In the genomic region with DNA sequence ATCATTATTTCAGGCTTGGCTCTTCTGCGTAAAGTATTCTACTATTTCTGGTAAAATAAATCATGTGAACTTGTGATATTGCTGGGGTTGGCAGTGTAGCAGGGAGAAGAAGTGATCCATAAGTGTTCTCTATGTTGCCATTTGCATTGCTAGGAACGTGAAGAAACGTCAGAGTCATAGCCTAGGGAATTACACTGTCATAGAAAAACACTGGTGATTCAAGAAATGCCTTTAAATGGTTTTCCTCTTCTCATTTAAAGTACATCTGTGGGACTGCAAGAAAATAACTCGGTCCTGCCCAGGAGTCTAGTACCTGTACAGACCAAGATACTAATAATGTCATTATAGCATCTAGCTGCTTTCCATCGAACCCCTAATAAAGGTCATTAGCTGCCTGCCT, we compare ENCODE assay signal across 15 cellular contexts.
DNase-seq lines count a peak whose midpoint lies in the region; ATAC-seq and TF ChIP-seq lines count a peak whose summit lies in the region.
"Had no signal": no experiment of that assay in that cellular context is flagged by ENCODE, and none has a peak within 500 bp of the region (broad histone marks: within the 10 kb centered on the region; RNA-seq: fewer than 3 reads in every experiment).

No MANE protein-coding gene starts in this region.

- no peak overlapping the region for H2AFZ ChIP-seq in GM23338
- no peak overlapping the region for H2AFZ ChIP-seq in neural cell (ENCODE audit: low read depth, low read length)

- peak overlapping the region; percentile 63 for H3K9ac ChIP-seq in neural cell (ENCODE audit: low read length)
- H3K9ac ChIP-seq: BLaER1 treated with 17β-estradiol and CSF1 and Interleukin-3, amounts not matched to agents 10 nM and 100 nM had no signal

- H3K27me3 Mint-ChIP-seq in GM23338 (ENCODE audit: insufficient read depth, low read depth, poor library complexity) (no peaks in the 10 kb centered on the region), WTC11 (ENCODE audit: low read depth) (no peaks in the 10 kb centered on the region)
- H3K27me3 Mint-ChIP-seq: B cell had no signal

- peaks cover 54% of the 10 kb centered on the region for H3K79me2 ChIP-seq in GM23338 (replicated peaks; ENCODE audit: insufficient read depth)
- peaks cover 56% of the 10 kb centered on the region for H3K79me2 ChIP-seq in neural cell (replicated peaks; ENCODE audit: insufficient read depth, low read length)

- no peaks in the 10 kb centered on the region for H3K9me3 ChIP-seq in neural cell (ENCODE audit: low read length)
- H3K9me3 ChIP-seq: BLaER1 treated with 17β-estradiol and CSF1 and Interleukin-3, amounts not matched to agents 10 nM and 100 nM had no signal

- no peak for ATAC-seq in GM23338
- ATAC-seq in WTC11, result no peak
- ATAC-seq in HG02981 (IDR thresholded peaks at IDR 0.05; ENCODE audit: unreplicated experiment), result no peak
- ATAC-seq: CD8-positive, alpha-beta T cell; HCT116; HepG2 had no signal

- peaks cover 58% of the 10 kb centered on the region for H3K4me1 Mint-ChIP-seq in GM23338
- H3K4me1 Mint-ChIP-seq in WTC11, result peaks cover 57% of the 10 kb centered on the region

- peak overlapping the region; percentile 73 for H3K27ac Mint-ChIP-seq in GM23338
- H3K27ac Mint-ChIP-seq in WTC11, result 0 out of 2 replicates have a peak overlapping the region, but pooled peaks have one; percentile 28
- H3K27ac Mint-ChIP-seq: B cell; CD8-positive, alpha-beta T cell had no signal

- TF ChIP-seq RAD21 in neural cell (conservative IDR thresholded peaks at IDR 0.05), result no peak

- H4K20me1 ChIP-seq in GM23338 (replicated peaks; ENCODE audit: insufficient read depth) (no peaks in the 10 kb centered on the region), neural cell (ENCODE audit: insufficient read depth) (no peaks in the 10 kb centered on the region)

- H3K4me2 ChIP-seq in GM23338 (no peak overlapping the region), neural cell (ENCODE audit: low read length) (peak overlapping the region; percentile 68)
- H3K4me2 ChIP-seq: BLaER1 treated with 17β-estradiol and CSF1 and Interleukin-3, amounts not matched to agents 10 nM and 100 nM had no signal

- H3K4me3 ChIP-seq in GM23338 (no peak overlapping the region), neural cell (ENCODE audit: low read length) (peak overlapping the region; percentile 45)
- H3K4me3 ChIP-seq: BLaER1 treated with 17β-estradiol and CSF1 and Interleukin-3, amounts not matched to agents 10 nM and 100 nM had no signal

- H3K9me2 ChIP-seq in GM23338 (ENCODE audit: insufficient read depth) (no peaks in the 10 kb centered on the region), neural cell (ENCODE audit: insufficient read depth, low read length) (no peaks in the 10 kb centered on the region)

- H3K4me3 Mint-ChIP-seq in GM23338, result no peak overlapping the region
- H3K4me3 Mint-ChIP-seq in WTC11, result no peak overlapping the region
- H3K4me3 Mint-ChIP-seq: B cell; CD8-positive, alpha-beta T cell had no signal

- H3K27ac ChIP-seq in GM23338 (ENCODE audit: low read depth), result no peak overlapping the region
- peak overlapping the region; percentile 96 for H3K27ac ChIP-seq in neural cell (ENCODE audit: low read length)
- H3K27ac ChIP-seq: BLaER1 treated with 17β-estradiol and CSF1 and Interleukin-3, amounts not matched to agents 10 nM and 100 nM had no signal

- H3K27me3 ChIP-seq in GM23338 (ENCODE audit: insufficient read depth) (no peaks in the 10 kb centered on the region), neural cell (ENCODE audit: insufficient read depth, low read depth, low read length) (no peaks in the 10 kb centered on the region)

- in situ Hi-C loops in KBM-7 (cut with MboI; ENCODE audit: low pct_unique_long_range_greater_than_20kb, low sequenced_read_pairs), result no loop called here

- TF ChIP-seq CTCF in GM23338 (conservative IDR thresholded peaks at IDR 0.05; ENCODE audit: low read depth in 2 of 2), result no peak
- TF ChIP-seq CTCF in WTC11 (IDR thresholded peaks at IDR 0.05), result no peak
- no peak for TF ChIP-seq CTCF in neural cell (IDR thresholded peaks at IDR 0.05; ENCODE audit: poor library complexity, severe bottlenecking)

- H3K4me1 ChIP-seq in GM23338 (ENCODE audit: insufficient read depth), result peaks cover 34% of the 10 kb centered on the region

- peak; percentile 51 for TF ChIP-seq EP300 in neural cell (conservative IDR thresholded peaks at IDR 0.05; ENCODE audit: poor library complexity, severe bottlenecking)

- H3K36me3 ChIP-seq in GM23338 (ENCODE audit: insufficient read depth), result no peaks in the 10 kb centered on the region
- no peaks in the 10 kb centered on the region for H3K36me3 ChIP-seq in neural cell (ENCODE audit: insufficient read depth, low read length)
- H3K36me3 ChIP-seq: BLaER1 treated with 17β-estradiol and CSF1 and Interleukin-3, amounts not matched to agents 10 nM and 100 nM had no signal

- H3K36me3 Mint-ChIP-seq in GM23338 (ENCODE audit: low read depth) (no peaks in the 10 kb centered on the region), WTC11 (no peaks in the 10 kb centered on the region)
- H3K36me3 Mint-ChIP-seq: CD8-positive, alpha-beta T cell had no signal

- CTCF ChIA-PET in WTC11 (lab: Charles Lee), result no interaction called here

- no peaks in the 10 kb centered on the region for H3K9me3 Mint-ChIP-seq in GM23338
- H3K9me3 Mint-ChIP-seq in WTC11, result no peaks in the 10 kb centered on the region
- H3K9me3 Mint-ChIP-seq: CD8-positive, alpha-beta T cell had no signal

- no peaks in the 10 kb centered on the region for H3F3A ChIP-seq in GM23338 (replicated peaks; ENCODE audit: low read depth)
- H3F3A ChIP-seq in neural cell (ENCODE audit: insufficient read depth, low read length, poor library complexity, severe bottlenecking), result peaks cover 7% of the 10 kb centered on the region

- DNase-seq in GM23338 (ENCODE audit: low spot score) (no peak), WTC11 (ENCODE audit: low spot score) (no peak), KBM-7 (no peak)
- DNase-seq in stimulated activated CD4-positive, alpha-beta T cell treated with anti-CD3 and anti-CD28 coated beads, Interleukin-4, amount 100 ng/mL, for 1 hour, result no peak
- DNase-seq: Calu3; CD8-positive, alpha-beta T cell; DMS 273 treated with DMSO at 0.1 percent for 48 hours; GOT3; H7 had no signal

- POLR2A ChIA-PET in WTC11 (lab: Charles Lee), result no interaction called here

TF ChIP-seq in GM23338, 12 proteins besides CTCF, POLR2A, EP300 and RAD21 (continues in another document):
- TF ChIP-seq ZNF114 (CRISPR knock-in tag; IDR thresholded peaks at IDR 0.05), result no peak
- no peak for TF ChIP-seq CREB1 (CRISPR knock-in tag; IDR thresholded peaks at IDR 0.05; ENCODE audit: low read depth)
- TF ChIP-seq POLR2AphosphoS5 (IDR thresholded peaks at IDR 0.05; ENCODE audit: low read depth), result no peak
- TF ChIP-seq ETS1 (IDR thresholded peaks at IDR 0.05), result no peak
- no peak for TF ChIP-seq ZNF331 (CRISPR knock-in tag; IDR thresholded peaks at IDR 0.05; ENCODE audit: low read depth)
- no peak for TF ChIP-seq NANOG (IDR thresholded peaks at IDR 0.05; ENCODE audit: borderline replicate concordance)
- no peak for TF ChIP-seq EZH2phosphoT487 (IDR thresholded peaks at IDR 0.05; ENCODE audit: unreplicated experiment)

TF ChIP-seq in WTC11, 78 proteins besides CTCF, POLR2A, EP300 and RAD21 (continues in another document):
- no peak for TF ChIP-seq ZNF425 (CRISPR knock-in tag; conservative IDR thresholded peaks at IDR 0.05)

TF ChIP-seq in neural cell, 6 proteins besides CTCF, POLR2A, EP300 and RAD21:
- peak; percentile 21 for TF ChIP-seq POLR2AphosphoS5 (IDR thresholded peaks at IDR 0.05)
- TF ChIP-seq MXI1 (conservative IDR thresholded peaks at IDR 0.05; ENCODE audit: poor library complexity, severe bottlenecking), result no peak
- TF ChIP-seq, protein P1, sequence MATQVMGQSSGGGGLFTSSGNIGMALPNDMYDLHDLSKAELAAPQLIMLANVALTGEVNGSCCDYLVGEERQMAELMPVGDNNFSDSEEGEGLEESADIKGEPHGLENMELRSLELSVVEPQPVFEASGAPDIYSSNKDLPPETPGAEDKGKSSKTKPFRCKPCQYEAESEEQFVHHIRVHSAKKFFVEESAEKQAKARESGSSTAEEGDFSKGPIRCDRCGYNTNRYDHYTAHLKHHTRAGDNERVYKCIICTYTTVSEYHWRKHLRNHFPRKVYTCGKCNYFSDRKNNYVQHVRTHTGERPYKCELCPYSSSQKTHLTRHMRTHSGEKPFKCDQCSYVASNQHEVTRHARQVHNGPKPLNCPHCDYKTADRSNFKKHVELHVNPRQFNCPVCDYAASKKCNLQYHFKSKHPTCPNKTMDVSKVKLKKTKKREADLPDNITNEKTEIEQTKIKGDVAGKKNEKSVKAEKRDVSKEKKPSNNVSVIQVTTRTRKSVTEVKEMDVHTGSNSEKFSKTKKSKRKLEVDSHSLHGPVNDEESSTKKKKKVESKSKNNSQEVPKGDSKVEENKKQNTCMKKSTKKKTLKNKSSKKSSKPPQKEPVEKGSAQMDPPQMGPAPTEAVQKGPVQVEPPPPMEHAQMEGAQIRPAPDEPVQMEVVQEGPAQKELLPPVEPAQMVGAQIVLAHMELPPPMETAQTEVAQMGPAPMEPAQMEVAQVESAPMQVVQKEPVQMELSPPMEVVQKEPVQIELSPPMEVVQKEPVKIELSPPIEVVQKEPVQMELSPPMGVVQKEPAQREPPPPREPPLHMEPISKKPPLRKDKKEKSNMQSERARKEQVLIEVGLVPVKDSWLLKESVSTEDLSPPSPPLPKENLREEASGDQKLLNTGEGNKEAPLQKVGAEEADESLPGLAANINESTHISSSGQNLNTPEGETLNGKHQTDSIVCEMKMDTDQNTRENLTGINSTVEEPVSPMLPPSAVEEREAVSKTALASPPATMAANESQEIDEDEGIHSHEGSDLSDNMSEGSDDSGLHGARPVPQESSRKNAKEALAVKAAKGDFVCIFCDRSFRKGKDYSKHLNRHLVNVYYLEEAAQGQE (IDR thresholded peaks at IDR 0.05; ENCODE audit: borderline replicate concordance), result peak; percentile 74
